8 cellular contexts compared by ENCODE assay signal in the genomic region with DNA sequence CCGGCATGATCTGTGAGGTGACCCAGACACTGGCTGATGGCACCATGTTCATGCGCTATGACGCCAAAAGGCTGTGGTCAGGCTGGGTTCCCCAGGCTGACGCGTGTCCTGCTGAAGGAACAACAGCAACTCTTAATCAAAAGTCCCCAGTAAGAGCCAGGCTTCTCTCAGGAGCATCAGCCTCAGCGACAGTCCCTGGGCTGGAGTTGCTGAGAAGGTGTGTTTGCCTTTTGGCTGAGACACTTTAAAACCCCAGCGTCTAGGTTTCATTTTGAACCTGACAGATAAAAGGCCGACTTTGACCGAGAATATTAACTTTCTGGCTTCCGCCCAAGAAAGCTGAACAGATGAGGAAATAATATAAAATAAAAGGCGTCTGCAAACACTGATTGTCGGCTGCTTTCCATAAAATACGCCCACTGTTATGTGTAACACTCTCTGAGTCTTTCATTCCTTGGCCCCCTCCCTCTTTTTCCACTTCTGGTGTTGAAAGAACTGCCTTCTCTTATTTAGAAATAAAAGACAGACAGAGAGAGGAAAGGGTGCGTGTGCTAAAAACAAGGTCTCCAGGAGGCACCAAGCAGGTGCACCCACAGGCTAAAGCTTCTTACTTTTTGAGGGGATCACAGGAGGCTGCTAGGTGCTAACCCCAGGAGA.
A peak's percentile ranks its signal among the peaks of the same experiment; 100 is the strongest.
DNase-seq lines count a peak whose midpoint lies in the region; ATAC-seq and TF ChIP-seq lines count a peak whose summit lies in the region.

No MANE protein-coding gene starts in this region.

- peaks cover 13% of the 10 kb centered on the region for H3K4me1 Mint-ChIP-seq in CD14-positive monocyte
- peaks cover 25% of the 10 kb centered on the region for H3K4me1 Mint-ChIP-seq in activated T-cell treated with anti-CD3 and anti-CD28 coated beads, Interleukin-2, amount 50 U/mL, for 24 hours (ENCODE audit: low read depth)

- peak overlapping the region in 5 of 7 donors; percentile 9 to 85 (median 69) for H3K27ac Mint-ChIP-seq in CD14-positive monocyte
- peak overlapping the region; percentile 84 for H3K27ac Mint-ChIP-seq in activated T-cell treated with anti-CD3 and anti-CD28 coated beads, Interleukin-2, amount 50 U/mL, for 24 hours

- H3K4me3 Mint-ChIP-seq in CD14-positive monocyte = peak overlapping the region in 1 of 2 donors; percentile 76
- peak overlapping the region; percentile 49 for H3K4me3 Mint-ChIP-seq in activated T-cell treated with anti-CD3 and anti-CD28 coated beads, Interleukin-2, amount 50 U/mL, for 24 hours

- peak; percentile 60 for DNase-seq in CD14-positive monocyte (ENCODE audit: low spot score)
- peak; percentile 56 for DNase-seq in NCI-H1105 (lab: John Stamatoyannopoulos, UW)
- peak; percentile 60 for DNase-seq in activated T-cell treated with anti-CD3 and anti-CD28 coated beads, Interleukin-2, amount 50 U/mL, for 24 hours
- peak; percentile 26 for DNase-seq in mucosa of gallbladder (ENCODE audit: low spot score)
- no peak for DNase-seq in GDM1 (lab: John Stamatoyannopoulos, UW)
- DNase-seq in SKM-1 (lab: John Stamatoyannopoulos, UW; ENCODE audit: unreplicated experiment) = no peak

- intact Hi-C loops in CD14-positive monocyte (cut with micrococcal nuclease) = no loop called here

- ATAC-seq in GM21786 (IDR thresholded peaks at IDR 0.05; ENCODE audit: unreplicated experiment) (no peak), GM21515 (IDR thresholded peaks at IDR 0.05; ENCODE audit: unreplicated experiment) (no peak)

- peaks cover 0 to 4% (median 1%) of the 10 kb centered on the region in 3 donors for H3K27me3 Mint-ChIP-seq in CD14-positive monocyte (ENCODE audit: low read depth in 3 of 3)
- peaks cover 11% of the 10 kb centered on the region for H3K27me3 Mint-ChIP-seq in activated T-cell treated with anti-CD3 and anti-CD28 coated beads, Interleukin-2, amount 50 U/mL, for 24 hours

- H3K36me3 Mint-ChIP-seq in CD14-positive monocyte = no peaks in the 10 kb centered on the region
- H3K36me3 Mint-ChIP-seq in activated T-cell treated with anti-CD3 and anti-CD28 coated beads, Interleukin-2, amount 50 U/mL, for 24 hours (ENCODE audit: low read depth) = no peaks in the 10 kb centered on the region

- peaks cover 0 to 3% (median 0%) of the 10 kb centered on the region in 7 donors for H3K9me3 Mint-ChIP-seq in CD14-positive monocyte
- H3K9me3 Mint-ChIP-seq in activated T-cell treated with anti-CD3 and anti-CD28 coated beads, Interleukin-2, amount 50 U/mL, for 24 hours = no peaks in the 10 kb centered on the region

- no peak for TF ChIP-seq CTCF in CD14-positive monocyte (IDR thresholded peaks at IDR 0.05)

Comparison
In these comparisons a context has a peak if more than half of its experiments do, and no peak if none do; other contexts are left out.
1. DNase-seq: peak in CD14-positive monocyte (single experiment), NCI-H1105 (single experiment), activated T-cell treated with anti-CD3 and anti-CD28 coated beads, Interleukin-2, amount 50 U/mL, for 24 hours (single experiment) and mucosa of gallbladder (single experiment); none in GDM1 (single experiment) and SKM-1 (single experiment).